ENCODE assay signal across 15 cellular contexts in the genomic region with DNA sequence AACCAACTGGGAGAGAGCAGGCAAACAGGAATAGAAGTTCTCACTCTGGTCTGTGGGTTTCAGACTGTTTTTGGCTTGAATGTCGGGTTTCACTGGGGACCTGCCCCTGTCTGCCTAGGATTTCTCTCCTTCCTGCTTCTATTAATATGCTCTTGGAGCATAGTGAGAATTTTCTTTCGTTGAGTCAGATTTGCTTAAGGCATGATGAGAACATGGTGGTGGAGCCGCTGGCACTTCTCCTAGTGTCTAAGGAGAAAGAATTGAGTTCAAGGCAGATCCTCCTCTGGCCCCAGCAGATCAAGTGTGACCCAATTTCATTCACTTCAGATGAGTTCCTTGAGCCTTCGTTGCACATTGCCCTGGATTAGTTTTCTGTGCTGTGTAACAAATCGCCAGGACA.
DNase-seq lines count a peak whose midpoint lies in the region; ATAC-seq and TF ChIP-seq lines count a peak whose summit lies in the region.
"Had no signal": no experiment of that assay in that cellular context is flagged by ENCODE, and none has a peak within 500 bp of the region (broad histone marks: within the 10 kb centered on the region; RNA-seq: fewer than 3 reads in every experiment).

No MANE protein-coding gene starts in this region.

- peaks cover 28% of the 10 kb centered on the region for H3K27me3 Mint-ChIP-seq in T-helper 17 cell
- H3K27me3 Mint-ChIP-seq: activated CD8-positive, alpha-beta T cell treated with anti-CD3 and anti-CD28 coated beads for 36 hours; naive B cell had no signal

- H3K27ac Mint-ChIP-seq in T-helper 17 cell, result no peak overlapping the region
- H3K27ac Mint-ChIP-seq: activated CD8-positive, alpha-beta T cell treated with anti-CD3 and anti-CD28 coated beads for 36 hours; activated naive CD4-positive, alpha-beta T cell treated with anti-CD3 and anti-CD28 coated beads, Interleukin-2, amount 50 U/mL, for 72 hours; endodermal cell; naive B cell had no signal

- peak; percentile 7 for DNase-seq in activated CD8-positive, alpha-beta memory T cell treated with anti-CD3 and anti-CD28 coated beads for 24 hours
- no peak for DNase-seq in activated CD8-positive, alpha-beta memory T cell treated with anti-CD3 and anti-CD28 coated beads, Interleukin-2, amount 50 U/mL, for 4 hours
- DNase-seq in astrocyte of the spinal cord (ENCODE audit: low read depth, low spot score) (peak; percentile 84), glomerular visceral epithelial cell (ENCODE audit: extremely low spot score) (peak; percentile 26), vagina (ENCODE audit: extremely low spot score in 2 of 2) (peak; percentile 18 to 58), T-helper 17 cell (no peak), ACHN (no peak)
- DNase-seq: activated CD8-positive, alpha-beta T cell treated with anti-CD3 and anti-CD28 coated beads for 36 hours; naive B cell; NCI-H1694; T-helper 1 cell had no signal

- no peaks in the 10 kb centered on the region for H3K36me3 Mint-ChIP-seq in T-helper 17 cell (ENCODE audit: low read depth)

- H3K4me1 ChIP-seq in vagina, result no peaks in the 10 kb centered on the region

- no peak for ATAC-seq in T-helper 17 cell
- ATAC-seq in GM19328 (IDR thresholded peaks at IDR 0.05; ENCODE audit: unreplicated experiment), result no peak
- ATAC-seq: activated CD8-positive, alpha-beta T cell treated with anti-CD3 and anti-CD28 coated beads for 36 hours; activated naive CD4-positive, alpha-beta T cell treated with anti-CD3 and anti-CD28 coated beads, Interleukin-2, amount 50 U/mL, for 72 hours had no signal

- H3K4me3 ChIP-seq in astrocyte of the spinal cord (ENCODE audit: low read depth, low read length), result no peak overlapping the region
- no peak overlapping the region for H3K4me3 ChIP-seq in vagina

- no peaks in the 10 kb centered on the region for H3K27me3 ChIP-seq in vagina

- TF ChIP-seq CTCF in astrocyte of the spinal cord (IDR thresholded peaks at IDR 0.05; ENCODE audit: low read depth, low read length), result no peak
- TF ChIP-seq CTCF in vagina (IDR thresholded peaks at IDR 0.05), result no peak

- no peak overlapping the region for H3K4me3 Mint-ChIP-seq in T-helper 17 cell
- H3K4me3 Mint-ChIP-seq: activated CD8-positive, alpha-beta T cell treated with anti-CD3 and anti-CD28 coated beads for 36 hours; endodermal cell had no signal

- H3K9me3 ChIP-seq in vagina (no peaks in the 10 kb centered on the region), T-helper 17 cell (ENCODE audit: control insufficient read depth, low read length, poor library complexity, severe bottlenecking) (no peaks in the 10 kb centered on the region)

- H3K4me1 Mint-ChIP-seq in T-helper 17 cell, result peaks cover 2% of the 10 kb centered on the region
- H3K4me1 Mint-ChIP-seq: naive B cell had no signal

- no peak for TF ChIP-seq POLR2A in vagina (IDR thresholded peaks at IDR 0.05)

- no peak overlapping the region for H3K27ac ChIP-seq in vagina
- H3K27ac ChIP-seq: 22Rv1 had no signal

- intact Hi-C loops in vagina (cut with DNase I), result no loop called here

- in situ Hi-C loops in astrocyte of the spinal cord (cut with HindIII; ENCODE audit: low sequenced_read_pairs), result no loop called here
- in situ Hi-C loops in ACHN (cut with HindIII; ENCODE audit: low pct_ligation_motif_present, low pct_unique_long_range_greater_than_20kb, low sequenced_read_pairs), result no loop called here

- H3K36me3 ChIP-seq in vagina, result no peaks in the 10 kb centered on the region

Comparison
In these comparisons a context has a peak if more than half of its experiments do, and no peak if none do; other contexts are left out.
1. DNase-seq: peak in activated CD8-positive, alpha-beta memory T cell treated with anti-CD3 and anti-CD28 coated beads for 24 hours (single experiment), astrocyte of the spinal cord (single experiment), glomerular visceral epithelial cell (single experiment) and vagina (2 of 2); none in activated CD8-positive, alpha-beta memory T cell treated with anti-CD3 and anti-CD28 coated beads, Interleukin-2, amount 50 U/mL, for 4 hours (single experiment), T-helper 17 cell (0 of 3) and ACHN (single experiment).